8 cellular contexts compared by ENCODE assay signal in genomic region chr17:68197091-68197996, GRCh38. TPM values are rescaled to one million over a fixed set of nuclear protein-coding genes. Genes with fewer than 3 reads are reported as not detected.
DNase-seq lines count a peak whose midpoint lies in the region; ATAC-seq, FAIRE-seq and TF ChIP-seq lines count a peak whose summit lies in the region.

No MANE protein-coding gene starts in this region.

- H3K36me3 ChIP-seq in transverse colon, result no peaks in the 10 kb centered on the region

- intact Hi-C loops in lower leg skin (cut with DNase I; ENCODE audit: low total_unique reads), result no loop called here
- intact Hi-C loops in transverse colon (cut with DNase I; ENCODE audit: low total_unique reads), result no loop called here

- 8% methylated on average over 35 of the region's 53 CpGs for WGBS in A549 (ENCODE audit: missing lambda C conversion rate)
- 2 to 3% methylated on average over 16 to 36 of the region's 53 CpGs for WGBS in lower leg skin, 2 donors
- WGBS in transverse colon (ENCODE audit: low coverage in 1 of 2), 2 donors, result 3% methylated on average over 32 of the region's 53 CpGs; no CpG with 5 or more reads in 1 of the 2 donors

- no peaks in the 10 kb centered on the region for H3K9me3 Mint-ChIP-seq in activated naive CD4-positive, alpha-beta T cell treated with anti-CD3 and anti-CD28 coated beads, Interleukin-2, amount 50 U/mL, for 24 hours

- CTCF ChIA-PET in A549 (lab: Yijun Ruan, JAX), result interaction anchor here (1.1 to 3.7 kb wide), 3 partner anchors 25 to 265 kb away, joined by 3 to 22 read pairs (median 4); no protein-coding TSS in a partner anchor

- peaks cover 92% of the 10 kb centered on the region for H3K27me3 ChIP-seq in transverse colon

- in situ Hi-C loops in transverse colon (cut with MboI; ENCODE audit: low pct_ligation_motif_present in 1 of 4, low pct_unique_long_range_greater_than_20kb in 1 of 4, low sequenced_read_pairs in 3 of 4), result no loop called here

- H3K4me2 ChIP-seq in A549, result peak overlapping the region; percentile 96

- peaks cover 18% of the 10 kb centered on the region for H3K4me1 Mint-ChIP-seq in activated naive CD4-positive, alpha-beta T cell treated with anti-CD3 and anti-CD28 coated beads, Interleukin-2, amount 50 U/mL, for 24 hours

- TF ChIP-seq EP300 in A549 (IDR thresholded peaks at IDR 0.05) (no peak), transverse colon (IDR thresholded peaks at IDR 0.05; ENCODE audit: low read depth) (no peak)

- H3K9me3 ChIP-seq in A549, result no peaks in the 10 kb centered on the region
- H3K9me3 ChIP-seq in transverse colon, result no peaks in the 10 kb centered on the region

- H3K4me3 ChIP-seq in A549 (peak overlapping the region; percentile 43), lower leg skin (ENCODE audit: low read depth, poor library complexity, severe bottlenecking) (peak overlapping the region; percentile 20), transverse colon (peak overlapping the region in 3 of 4 donors; percentile 2 to 47 (median 23))

- no peak overlapping the region for H3K27ac Mint-ChIP-seq in activated naive CD4-positive, alpha-beta T cell treated with anti-CD3 and anti-CD28 coated beads, Interleukin-2, amount 50 U/mL, for 24 hours

- TF ChIP-seq CTCF in A549 (IDR thresholded peaks at IDR 0.05) (no peak), lower leg skin (IDR thresholded peaks at IDR 0.05) (no peak), transverse colon (IDR thresholded peaks at IDR 0.05) (no peak)

- DNase-seq in A549 (ENCODE audit: low read depth in 1 of 2, low spot score in 1 of 2), result peak in 1 of 2 experiments; percentile 47
- DNase-seq in HuH-7 (ENCODE audit: low spot score), result peak; percentile 64
- peak in 1 of 2 donors; percentile 86 for DNase-seq in lower leg skin (ENCODE audit: low spot score in 2 of 2)
- DNase-seq in transverse colon, result peak; percentile 36
- DNase-seq in Kasumi-1 (lab: John Stamatoyannopoulos, UW), result no peak
- no peak for DNase-seq in NCI-H774 (lab: John Stamatoyannopoulos, UW)
- no peak for DNase-seq in T1000 (lab: John Stamatoyannopoulos, UW)

- TF ChIP-seq RAD21 in A549 (conservative IDR thresholded peaks at IDR 0.05 in 1 of 2, IDR thresholded peaks at IDR 0.05 in 1 of 2), result no peak

- H3K4me1 ChIP-seq in A549 (peaks cover 44% of the 10 kb centered on the region), transverse colon (peaks cover 10 to 53% (median 48%) of the 10 kb centered on the region in 4 donors)

- POLR2A ChIA-PET in A549 (lab: Yijun Ruan, JAX), result no interaction called here

- peak overlapping the region; percentile 74 for H3K4me3 Mint-ChIP-seq in activated naive CD4-positive, alpha-beta T cell treated with anti-CD3 and anti-CD28 coated beads, Interleukin-2, amount 50 U/mL, for 24 hours

- no peak overlapping the region for H3K27ac ChIP-seq in A549
- no peak overlapping the region for H3K27ac ChIP-seq in transverse colon

- FAIRE-seq in A549 (lab: Jason Lieb, UNC), result no peak

- no peaks in the 10 kb centered on the region for H3K36me3 Mint-ChIP-seq in activated naive CD4-positive, alpha-beta T cell treated with anti-CD3 and anti-CD28 coated beads, Interleukin-2, amount 50 U/mL, for 24 hours

- peaks cover 12% of the 10 kb centered on the region for H3K27me3 Mint-ChIP-seq in activated naive CD4-positive, alpha-beta T cell treated with anti-CD3 and anti-CD28 coated beads, Interleukin-2, amount 50 U/mL, for 24 hours

- peak; percentile 4 to 8; a peak in 3 of 6 replicates for ATAC-seq in A549

- TF ChIP-seq POLR2A in A549 (IDR thresholded peaks at IDR 0.05; ENCODE audit: low read length) (no peak), lower leg skin (IDR thresholded peaks at IDR 0.05) (no peak), transverse colon (IDR thresholded peaks at IDR 0.05) (no peak)

TF ChIP-seq in A549, 52 proteins besides CTCF, POLR2A, EP300 and RAD21:
- no peak for TF ChIP-seq EHF (CRISPR knock-in tag; IDR thresholded peaks at IDR 0.05)
- no peak for TF ChIP-seq TP53 (CRISPR knock-in tag; IDR thresholded peaks at IDR 0.05)
- no peak for TF ChIP-seq MAX (IDR thresholded peaks at IDR 0.05)
- no peak for TF ChIP-seq HMGXB4 (CRISPR knock-in tag; IDR thresholded peaks at IDR 0.05; ENCODE audit: borderline replicate concordance)
- no peak for TF ChIP-seq FOSB (CRISPR knock-in tag; IDR thresholded peaks at IDR 0.05)
- TF ChIP-seq BHLHE40 (IDR thresholded peaks at IDR 0.05; ENCODE audit: low read depth, low read length), result no peak
- no peak for TF ChIP-seq HOXB5 (CRISPR knock-in tag; IDR thresholded peaks at IDR 0.05)
- TF ChIP-seq RCOR1 (IDR thresholded peaks at IDR 0.05; ENCODE audit: low read depth, low read length), result no peak
- TF ChIP-seq ELK1 (IDR thresholded peaks at IDR 0.05; ENCODE audit: low read depth, low read length), result no peak
- TF ChIP-seq PHF8 (IDR thresholded peaks at IDR 0.05; ENCODE audit: borderline replicate concordance, low read depth), result no peak
- no peak for TF ChIP-seq MAZ (IDR thresholded peaks at IDR 0.05; ENCODE audit: borderline replicate concordance, low read depth, low read length)
- no peak for TF ChIP-seq MYC (IDR thresholded peaks at IDR 0.05; ENCODE audit: borderline replicate concordance, low read length)
- no peak for TF ChIP-seq HEYL (CRISPR knock-in tag; IDR thresholded peaks at IDR 0.05)

RNA-seq across cellular contexts. Expression of gene AMZ2, which starts 50.5 kb away (rescaled TPM):
- polyA plus RNA-seq in A549 (2011; rRNA removed) (186 and 201 TPM in 2 replicates), A549 (2017; fragmentation: RNase III; extraction: RNeasy Plus Mini Kit Qiagen cat#74134 plus additional on column Dnase treatment) (105 to 111 TPM (median 109 TPM) in 3 replicates)
- polyA plus RNA-seq in A549 (2012; cell fraction: cytosol; rRNA removed), result 80.2 and 84.0 TPM in 2 replicates
- 34.3 and 46.9 TPM in 2 replicates for polyA plus RNA-seq in A549 (2012; cell fraction: nucleus; rRNA removed)
- polyA minus RNA-seq in A549 (2011; rRNA and poly(A)+ RNA removed), result 42.1 and 44.1 TPM in 2 replicates
- total RNA-seq in lower leg skin (10 to 100 TPM; 25.8 to 55.0 (median 46.2) TPM), transverse colon (10 to 100 TPM in 3 of 4 donors, not detected in 1; 32.7 to 45.6 (median 32.8) TPM)

Comparison
In these comparisons a context has a peak if more than half of its experiments do, and no peak if none do; other contexts are left out.
1. DNase-seq: peak in HuH-7 (single experiment) and transverse colon (single experiment); none in Kasumi-1 (0 of 2), NCI-H774 (single experiment) and T1000 (single experiment).
2. Peak in every context shown above with its lines, with median percentiles within 50 percentile points of each other: H3K4me3 ChIP-seq.